In the genomic region with DNA sequence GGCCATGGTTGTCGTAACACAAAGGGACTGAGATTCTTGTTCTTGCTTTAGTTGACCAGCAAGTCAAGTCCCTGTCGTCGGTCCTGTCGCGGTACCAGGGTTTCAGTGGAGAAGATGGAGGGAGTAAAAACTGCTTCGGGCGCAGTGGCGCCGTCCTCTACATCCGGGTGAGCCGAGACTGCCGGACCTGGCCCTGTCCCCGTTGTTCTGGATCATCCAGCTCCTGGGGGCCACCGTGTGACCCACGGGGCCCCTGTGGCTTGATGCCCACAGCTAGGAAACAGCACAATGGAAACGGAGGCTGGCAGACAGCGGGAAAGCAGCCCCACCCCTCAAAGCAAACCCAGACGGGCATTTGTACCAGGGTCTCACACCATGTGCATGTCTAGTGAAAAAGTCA, we compare ENCODE assay signal across 26 cellular contexts. TPM values are rescaled to one million over a fixed set of nuclear protein-coding genes. Genes with fewer than 3 reads are reported as not detected.
"Had no signal": no experiment of that assay in that cellular context is flagged by ENCODE, and none has a peak within 500 bp of the region (broad histone marks: within the 10 kb centered on the region; RNA-seq: fewer than 3 reads in every experiment).

No MANE protein-coding gene starts in this region.

- H3K27ac Mint-ChIP-seq: activated CD4-positive, alpha-beta memory T cell treated with anti-CD3 and anti-CD28 coated beads, Interleukin-2, amount 10 ng/mL, durations not matched to agents 7 days and 5 days; activated CD4-positive, alpha-beta T cell treated with anti-CD3 and anti-CD28 coated beads for 36 hours; activated naive CD4-positive, alpha-beta T cell treated with anti-CD3 and anti-CD28 coated beads for 36 hours; activated naive CD8-positive, alpha-beta T cell treated with anti-CD3 and anti-CD28 coated beads for 36 hours; activated T-helper 17 cell treated with anti-CD3 and anti-CD28 coated beads, Interleukin-2, amount 50 U/mL, for 72 hours had no signal

- ATAC-seq: activated CD4-positive, alpha-beta T cell treated with anti-CD3 and anti-CD28 coated beads for 36 hours; activated T-helper 17 cell treated with anti-CD3 and anti-CD28 coated beads, Interleukin-2, amount 50 U/mL, for 72 hours; PC-3 had no signal

- H3K27ac ChIP-seq: SJCRH30, VCaP had no signal

- H3K4me1 Mint-ChIP-seq: activated CD4-positive, alpha-beta memory T cell treated with anti-CD3 and anti-CD28 coated beads, Interleukin-2, amount 10 ng/mL, durations not matched to agents 7 days and 5 days; activated CD4-positive, alpha-beta T cell treated with anti-CD3 and anti-CD28 coated beads for 36 hours had no signal

- H3K4me3 ChIP-seq: SJCRH30 had no signal

- H3K27me3 ChIP-seq: SJCRH30 had no signal

- H3K4me3 Mint-ChIP-seq: activated CD4-positive, alpha-beta memory T cell treated with anti-CD3 and anti-CD28 coated beads, Interleukin-2, amount 10 ng/mL, durations not matched to agents 7 days and 5 days; activated CD4-positive, alpha-beta T cell treated with anti-CD3 and anti-CD28 coated beads for 36 hours; activated naive CD4-positive, alpha-beta T cell treated with anti-CD3 and anti-CD28 coated beads for 36 hours; activated naive CD8-positive, alpha-beta T cell treated with anti-CD3 and anti-CD28 coated beads for 36 hours; activated T-helper 17 cell treated with anti-CD3 and anti-CD28 coated beads, Interleukin-2, amount 50 U/mL, for 72 hours had no signal

- H3K9me3 Mint-ChIP-seq: activated CD4-positive, alpha-beta memory T cell treated with anti-CD3 and anti-CD28 coated beads, Interleukin-2, amount 10 ng/mL, durations not matched to agents 7 days and 5 days; activated naive CD4-positive, alpha-beta T cell treated with anti-CD3 and anti-CD28 coated beads for 36 hours; activated naive CD8-positive, alpha-beta T cell treated with anti-CD3 and anti-CD28 coated beads for 36 hours; activated T-helper 17 cell treated with anti-CD3 and anti-CD28 coated beads, Interleukin-2, amount 50 U/mL, for 72 hours had no signal

- H3K4me2 ChIP-seq: SK-N-SH had no signal

- FAIRE-seq: RCC 7860 had no signal

- H3K27me3 Mint-ChIP-seq: activated CD4-positive, alpha-beta memory T cell treated with anti-CD3 and anti-CD28 coated beads, Interleukin-2, amount 10 ng/mL, durations not matched to agents 7 days and 5 days; activated CD4-positive, alpha-beta T cell treated with anti-CD3 and anti-CD28 coated beads for 36 hours; activated naive CD8-positive, alpha-beta T cell treated with anti-CD3 and anti-CD28 coated beads for 36 hours; activated T-helper 17 cell treated with anti-CD3 and anti-CD28 coated beads, Interleukin-2, amount 50 U/mL, for 72 hours had no signal

- H3K9me3 ChIP-seq: SJCRH30, SK-N-SH had no signal

- DNase-seq: activated CD4-positive, alpha-beta memory T cell treated with anti-CD3 and anti-CD28 coated beads, Interleukin-2, amount 10 ng/mL, durations not matched to agents 7 days and 5 days; activated CD4-positive, alpha-beta T cell treated with anti-CD3 and anti-CD28 coated beads for 36 hours; activated CD4-positive, alpha-beta T cell treated with anti-CD3 and anti-CD28 coated beads, Interleukin-2, amount 50 U/mL, for 1 hour; activated gamma-delta T cell; activated naive CD4-positive, alpha-beta T cell treated with anti-CD3 and anti-CD28 coated beads for 36 hours; activated naive CD8-positive, alpha-beta T cell treated with anti-CD3 and anti-CD28 coated beads for 36 hours; activated T-cell treated with anti-CD3 and anti-CD28 coated beads for 4 hours; activated T-cell treated with anti-CD3 and anti-CD28 coated beads, Interleukin-2, amount 50 U/mL, for 48 hours; caudate nucleus; IMR-90; KG1; NCI-H1092; NCI-H1417; NCI-H1930; NCI-H510A treated with DMSO at 0.1 percent for 48 hours; PC-3; SJCRH30; SK-N-SH; T-helper 1 cell had no signal

- H3K9ac ChIP-seq: SK-N-SH had no signal

RNA-seq across cellular contexts. Expression of a gene that starts 22.3 kb away (rescaled TPM):
- total RNA-seq: activated CD4-positive, alpha-beta memory T cell treated with anti-CD3 and anti-CD28 coated beads, Interleukin-2, amount 10 ng/mL, durations not matched to agents 7 days and 5 days; activated CD4-positive, alpha-beta T cell treated with anti-CD3 and anti-CD28 coated beads for 36 hours; activated CD8-positive, alpha-beta memory T cell treated with anti-CD3 and anti-CD28 coated beads for 36 hours; activated naive CD4-positive, alpha-beta T cell treated with anti-CD3 and anti-CD28 coated beads for 36 hours; activated naive CD8-positive, alpha-beta T cell treated with anti-CD3 and anti-CD28 coated beads for 36 hours; activated T-helper 17 cell treated with anti-CD3 and anti-CD28 coated beads, Interleukin-2, amount 50 U/mL, for 72 hours; IMR-90; LHCN-M2; M059J; PC-3; SJCRH30; T-helper 2 cell treated with Interferon-gamma antibody and Interleukin-4, amounts not matched to agents 100 ng/mL and 5 ng/mL, for 36 hours had no signal
- polyA plus RNA-seq: IMR-90 had no signal
